Comparison of ENCODE assay signal across 16 cellular contexts in genomic region chr22:23597573-23598268, GRCh38. TPM values are rescaled to one million over a fixed set of nuclear protein-coding genes. Genes with fewer than 3 reads are reported as not detected.
"Had no signal": no experiment of that assay in that cellular context is flagged by ENCODE, and none has a peak within 500 bp of the region (broad histone marks: within the 10 kb centered on the region; RNA-seq: fewer than 3 reads in every experiment).

No MANE protein-coding gene starts in this region.

RNA-seq across cellular contexts. Expression of gene IGLL1, which starts 17.6 kb away (rescaled TPM):
- total RNA-seq: activated B cell treated with CpG ODN at 0.5 μM for 24 hours; activated CD8-positive, alpha-beta T cell treated with anti-CD3 and anti-CD28 coated beads for 36 hours; activated T-cell treated with anti-CD3 and anti-CD28 coated beads, Interleukin-2, amount 50 U/mL, for 4 hours; activated T-helper 17 cell treated with anti-CD3 and anti-CD28 coated beads, Interleukin-2, amount 50 U/mL, for 72 hours; astrocyte; chondrocyte; dermis blood vessel endothelial cell; endothelial cell of umbilical vein; esophagus squamous epithelium; fibroblast of lung; fibroblast of villous mesenchyme; gastroesophageal sphincter; glomerular endothelial cell; heart right ventricle had no signal
- polyA plus RNA-seq: adipose tissue, endothelial cell of umbilical vein, esophagus, fibroblast of lung, heart right ventricle had no signal

RNA-seq across cellular contexts. Expression of gene DRICH1, which starts 34.4 kb away (rescaled TPM):
- total RNA-seq: astrocyte, chondrocyte, endothelial cell of umbilical vein, fibroblast of lung, glomerular endothelial cell, heart right ventricle had no signal
- polyA plus RNA-seq: fibroblast of lung had no signal
